10 cellular contexts compared by ENCODE assay signal in genomic region chr9:677461-678097, GRCh38.
DNase-seq lines count a peak whose midpoint lies in the region; ATAC-seq and TF ChIP-seq lines count a peak whose summit lies in the region.
"Had no signal": no experiment of that assay in that cellular context is flagged by ENCODE, and none has a peak within 500 bp of the region (broad histone marks: within the 10 kb centered on the region; RNA-seq: fewer than 3 reads in every experiment).

No MANE protein-coding gene starts in this region.

- no peak for TF ChIP-seq CTCF in OCI-LY3 (IDR thresholded peaks at IDR 0.05; ENCODE audit: low read depth, low read length)
- no peak for TF ChIP-seq CTCF in epithelial cell of esophagus (IDR thresholded peaks at IDR 0.05; ENCODE audit: insufficient read depth, low read depth, low read length, missing control alignments)
- TF ChIP-seq CTCF in ovary (IDR thresholded peaks at IDR 0.05), result no peak

- no peak overlapping the region for H3K4me3 ChIP-seq in BLaER1 treated with 17β-estradiol and CSF1 and Interleukin-3, amounts not matched to agents 10 nM and 100 nM
- H3K4me3 ChIP-seq in OCI-LY3 (ENCODE audit: low read length) (peak overlapping the region; percentile 62), epithelial cell of esophagus (ENCODE audit: low read length) (peak overlapping the region; percentile 6), ovary (peak overlapping the region; percentile 35)

- H3K4me2 ChIP-seq in BLaER1 treated with 17β-estradiol and CSF1 and Interleukin-3, amounts not matched to agents 10 nM and 100 nM, result peak overlapping the region; percentile 41 to 71 (median 53)
- peak overlapping the region; percentile 69 for H3K4me2 ChIP-seq in OCI-LY3 (ENCODE audit: low read length)

- H3K4me1 ChIP-seq in BLaER1 treated with 17β-estradiol and CSF1 and Interleukin-3, amounts not matched to agents 10 nM and 100 nM, result peaks cover 0 to 23% (median 13%) of the 10 kb centered on the region in 10 experiments; a peak in 16 of 20 replicates
- H3K4me1 ChIP-seq in OCI-LY3 (ENCODE audit: low read length) (peaks cover 9% of the 10 kb centered on the region), ovary (ENCODE audit: insufficient read depth) (no peaks in the 10 kb centered on the region)

- intact Hi-C loops in ovary (cut with DNase I), result loop anchor here in 1 of 4 donors (10.0 kb wide), 1 partner anchor 63 kb away; no protein-coding TSS in a partner anchor

- no peaks in the 10 kb centered on the region for H3K36me3 ChIP-seq in BLaER1 treated with 17β-estradiol and CSF1 and Interleukin-3, amounts not matched to agents 10 nM and 100 nM
- H3K36me3 ChIP-seq in OCI-LY3 (replicated peaks; ENCODE audit: low read depth, low read length) (no peaks in the 10 kb centered on the region), ovary (no peaks in the 10 kb centered on the region)

- no peak for ATAC-seq in GM18907 (IDR thresholded peaks at IDR 0.05; ENCODE audit: unreplicated experiment)
- ATAC-seq in HG03432 (IDR thresholded peaks at IDR 0.05; ENCODE audit: unreplicated experiment), result no peak

- no peaks in the 10 kb centered on the region for H3K9me3 ChIP-seq in BLaER1 treated with 17β-estradiol and CSF1 and Interleukin-3, amounts not matched to agents 10 nM and 100 nM (replicated peaks in 1 of 11)
- H3K9me3 ChIP-seq in OCI-LY3 (ENCODE audit: insufficient read depth, low read length), result no peaks in the 10 kb centered on the region
- no peaks in the 10 kb centered on the region for H3K9me3 ChIP-seq in ovary

- 6 to 10% (median 9%) methylated on average over 11 of the region's 11 CpGs for WGBS in ovary, 3 donors

- peak; percentile 34 for DNase-seq in epithelial cell of esophagus (ENCODE audit: low read depth)
- no peak for DNase-seq in ovary
- no peak for DNase-seq in EL
- no peak for DNase-seq in activated CD4-positive, alpha-beta T cell treated with anti-CD3 and anti-CD28 coated beads for 4 hours
- DNase-seq: activated gamma-delta T cell, NCI-H1048 had no signal

- no peaks in the 10 kb centered on the region for H4K20me1 ChIP-seq in BLaER1 treated with 17β-estradiol and CSF1 and Interleukin-3, amounts not matched to agents 10 nM and 100 nM
- H4K20me1 ChIP-seq in OCI-LY3 (ENCODE audit: insufficient read depth, low read length), result no peaks in the 10 kb centered on the region

- no peaks in the 10 kb centered on the region for H3K27me3 ChIP-seq in BLaER1 treated with 17β-estradiol and CSF1 and Interleukin-3, amounts not matched to agents 10 nM and 100 nM
- H3K27me3 ChIP-seq in OCI-LY3 (ENCODE audit: low read depth, low read length) (no peaks in the 10 kb centered on the region), ovary (no peaks in the 10 kb centered on the region)

- no peaks in the 10 kb centered on the region for H3K79me2 ChIP-seq in OCI-LY3 (ENCODE audit: low read length)

- no peak for TF ChIP-seq EP300 in ovary (IDR thresholded peaks at IDR 0.05)

- TF ChIP-seq POLR2A in ovary (IDR thresholded peaks at IDR 0.05), result no peak

- H3K27ac ChIP-seq in BLaER1 treated with 17β-estradiol and CSF1 and Interleukin-3, amounts not matched to agents 10 nM and 100 nM, result no peak overlapping the region
- H3K27ac ChIP-seq in OCI-LY3 (ENCODE audit: low read length), result no peak overlapping the region
- peak overlapping the region in 1 of 2 donors; percentile 43 for H3K27ac ChIP-seq in ovary

- no peak overlapping the region for H3K9ac ChIP-seq in BLaER1 treated with 17β-estradiol and CSF1 and Interleukin-3, amounts not matched to agents 10 nM and 100 nM
- no peak overlapping the region for H3K9ac ChIP-seq in OCI-LY3 (ENCODE audit: low read length)

- H2AFZ ChIP-seq in OCI-LY3 (ENCODE audit: low read depth, low read length), result peak overlapping the region; percentile 93

Comparison
In these comparisons a context has a peak if more than half of its experiments do, and no peak if none do; other contexts are left out.
1. H3K4me3 ChIP-seq: peak in OCI-LY3 (single experiment), epithelial cell of esophagus (single experiment) and ovary (single experiment); none in BLaER1 treated with 17β-estradiol and CSF1 and Interleukin-3, amounts not matched to agents 10 nM and 100 nM (0 of 10).